Comparison of ENCODE assay signal across 8 cellular contexts in genomic region chr3:195106418-195106906, GRCh38.
DNase-seq lines count a peak whose midpoint lies in the region; ATAC-seq and TF ChIP-seq lines count a peak whose summit lies in the region.

No MANE protein-coding gene starts in this region.

- peak overlapping the region; percentile 29 for H3K4me3 Mint-ChIP-seq in activated CD4-positive, alpha-beta T cell treated with anti-CD3 and anti-CD28 coated beads, Interleukin-2, amount 10 ng/mL, durations not matched to agents 7 days and 5 days

- intact Hi-C loops in right lobe of liver (cut with DNase I): loop anchor here (2.0 to 10.0 kb wide), 3 partner anchors 72 to 426 kb away; no protein-coding TSS in a partner anchor

- H3K27me3 ChIP-seq in right lobe of liver: no peaks in the 10 kb centered on the region

- POLR2A ChIA-PET in activated CD4-positive, alpha-beta T cell treated with anti-CD3 and anti-CD28 coated beads, Interleukin-2, amount 10 ng/mL, durations not matched to agents 7 days and 5 days (lab: Charles Lee): no interaction called here

- WGBS in right lobe of liver (ENCODE audit: insufficient coverage, low coverage, low lambda C conversion rate, missing lambda C conversion rate): 5% methylated on average over 6 of the region's 29 CpGs

- CTCF ChIA-PET in activated CD4-positive, alpha-beta T cell treated with anti-CD3 and anti-CD28 coated beads, Interleukin-2, amount 10 ng/mL, durations not matched to agents 7 days and 5 days (lab: Charles Lee): interaction anchor here (0.7 to 2.8 kb wide), 7 partner anchors 8 to 423 kb away, joined by 4 to 12 read pairs (median 5); no protein-coding TSS in a partner anchor

- H3K4me3 ChIP-seq in right lobe of liver: no peak overlapping the region

- H3K27ac ChIP-seq in cingulate gyrus (ENCODE audit: low read depth, low read length) (peak overlapping the region; percentile 8), right lobe of liver (no peak overlapping the region)

- H3K27me3 Mint-ChIP-seq in activated CD4-positive, alpha-beta T cell treated with anti-CD3 and anti-CD28 coated beads, Interleukin-2, amount 10 ng/mL, durations not matched to agents 7 days and 5 days: no peaks in the 10 kb centered on the region

- H3K4me1 ChIP-seq in right lobe of liver: peaks cover 0 to 24% (median 5%) of the 10 kb centered on the region in 4 donors

- DNase-seq in GM04504 (ENCODE audit: low read depth) (peak; percentile 28), NCI-H2227 (lab: John Stamatoyannopoulos, UW; ENCODE audit: unreplicated experiment) (peak; percentile 69), right lobe of liver (peak; percentile 67 to 76 (median 73))
- peak; percentile 62 for DNase-seq in activated CD4-positive, alpha-beta T cell treated with anti-CD3 and anti-CD28 coated beads, Interleukin-2, amount 10 ng/mL, durations not matched to agents 7 days and 5 days
- DNase-seq in stimulated activated CD4-positive, alpha-beta T cell treated with anti-CD3 and anti-CD28 coated beads, TNF-alpha, amount 100 ng/mL, for 4 hours (ENCODE audit: low read depth in 3 of 3): peak; percentile 33 to 60 (median 41)

- peaks cover 10% of the 10 kb centered on the region for H3K4me1 Mint-ChIP-seq in activated CD4-positive, alpha-beta T cell treated with anti-CD3 and anti-CD28 coated beads, Interleukin-2, amount 10 ng/mL, durations not matched to agents 7 days and 5 days

- TF ChIP-seq CTCF in right lobe of liver (IDR thresholded peaks at IDR 0.05): peak; percentile 99

- no peak overlapping the region for H3K27ac Mint-ChIP-seq in activated CD4-positive, alpha-beta T cell treated with anti-CD3 and anti-CD28 coated beads, Interleukin-2, amount 10 ng/mL, durations not matched to agents 7 days and 5 days

- H3K36me3 ChIP-seq in right lobe of liver: no peaks in the 10 kb centered on the region

- H3K36me3 Mint-ChIP-seq in activated CD4-positive, alpha-beta T cell treated with anti-CD3 and anti-CD28 coated beads, Interleukin-2, amount 10 ng/mL, durations not matched to agents 7 days and 5 days (ENCODE audit: low read depth): no peaks in the 10 kb centered on the region

- ATAC-seq in HG02623 (IDR thresholded peaks at IDR 0.05; ENCODE audit: unreplicated experiment) (peak; percentile 50), right lobe of liver (peak; percentile 76 to 83 (median 80)), GM21529 (IDR thresholded peaks at IDR 0.05; ENCODE audit: unreplicated experiment) (no peak)

- no peak for TF ChIP-seq POLR2A in right lobe of liver (IDR thresholded peaks at IDR 0.05)

- no peaks in the 10 kb centered on the region for H3K9me3 ChIP-seq in right lobe of liver

- no peaks in the 10 kb centered on the region for H3K9me3 Mint-ChIP-seq in activated CD4-positive, alpha-beta T cell treated with anti-CD3 and anti-CD28 coated beads, Interleukin-2, amount 10 ng/mL, durations not matched to agents 7 days and 5 days
